ENCODE assay signal across 25 cellular contexts in the genomic region with DNA sequence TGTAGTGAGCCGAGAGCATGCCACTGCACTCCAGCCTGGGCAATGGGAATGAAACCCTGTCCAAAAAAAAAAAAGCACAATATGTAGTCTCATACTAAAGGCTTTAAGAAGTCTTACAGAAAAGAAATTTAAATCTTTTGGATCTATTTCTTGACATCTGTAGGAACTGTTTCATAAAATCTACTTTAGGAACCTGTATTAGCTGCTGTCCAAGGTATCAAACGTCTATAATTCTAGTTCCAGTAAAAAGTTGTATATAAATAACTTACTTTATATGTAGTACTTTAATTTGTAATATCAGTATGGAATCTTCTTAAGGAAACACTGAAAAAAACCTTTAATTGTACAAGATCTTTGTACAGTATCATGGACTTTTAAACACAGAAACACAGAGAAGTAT.
DNase-seq lines count a peak whose midpoint lies in the region; ATAC-seq, FAIRE-seq and TF ChIP-seq lines count a peak whose summit lies in the region.
"Had no signal": no experiment of that assay in that cellular context is flagged by ENCODE, and none has a peak within 500 bp of the region (broad histone marks: within the 10 kb centered on the region; RNA-seq: fewer than 3 reads in every experiment).

No MANE protein-coding gene starts in this region.

- H3K79me2 ChIP-seq in Karpas-422 (ENCODE audit: low read length): no peaks in the 10 kb centered on the region

- H3K27ac Mint-ChIP-seq in CD4-positive, alpha-beta T cell: no peak overlapping the region
- H3K27ac Mint-ChIP-seq: B cell; CD4-positive, alpha-beta memory T cell had no signal

- peaks cover 3 to 19% of the 10 kb centered on the region in 2 experiments; a peak in 2 of 3 replicates for H3K36me3 ChIP-seq in HEK293 (ENCODE audit: control insufficient read depth in 2 of 2, insufficient read depth in 1 of 2, low read length in 2 of 2)
- peaks cover 26% of the 10 kb centered on the region for H3K36me3 ChIP-seq in Karpas-422 (ENCODE audit: insufficient read depth, low read length)

- TF ChIP-seq EP300 in A549 (IDR thresholded peaks at IDR 0.05): no peak

- CTCF ChIA-PET in A549 (lab: Yijun Ruan, JAX) (no interaction called here), HEK293 (lab: Yijun Ruan, JAX) (no interaction called here)
- CTCF ChIA-PET in CD4-positive, alpha-beta T cell (lab: Charles Lee): no interaction called here

- H4K20me1 ChIP-seq in Karpas-422 (ENCODE audit: insufficient read depth, low read depth, low read length): no peaks in the 10 kb centered on the region
- H4K20me1 ChIP-seq: BLaER1 treated with 17β-estradiol and CSF1 and Interleukin-3, amounts not matched to agents 10 nM and 100 nM had no signal

- H3K4me2 ChIP-seq in A549 (no peak overlapping the region), Karpas-422 (ENCODE audit: low read depth, low read length, poor library complexity, severe bottlenecking) (no peak overlapping the region)
- H3K4me2 ChIP-seq: BLaER1 treated with 17β-estradiol and CSF1 and Interleukin-3, amounts not matched to agents 10 nM and 100 nM had no signal

- POLR2A ChIA-PET in A549 (lab: Yijun Ruan, JAX): no interaction called here
- POLR2A ChIA-PET in HEK293 (lab: Yijun Ruan, JAX): no interaction called here
- POLR2A ChIA-PET in CD4-positive, alpha-beta T cell (lab: Charles Lee): no interaction called here

- TF ChIP-seq CTCF in A549 (IDR thresholded peaks at IDR 0.05): no peak
- TF ChIP-seq CTCF in HEK293 (tag by site-specific recombination; IDR thresholded peaks at IDR 0.05): no peak
- no peak for TF ChIP-seq CTCF in CD4-positive, alpha-beta T cell (IDR thresholded peaks at IDR 0.05)

- H3K27ac ChIP-seq in A549: no peak overlapping the region
- no peak overlapping the region for H3K27ac ChIP-seq in HEK293 (ENCODE audit: extremely low read depth, low read depth, low read length)
- no peak overlapping the region for H3K27ac ChIP-seq in Karpas-422 (ENCODE audit: low read length)
- H3K27ac ChIP-seq in CD4-positive, alpha-beta T cell (ENCODE audit: low read depth, low read length): no peak overlapping the region
- H3K27ac ChIP-seq: BLaER1 treated with 17β-estradiol and CSF1 and Interleukin-3, amounts not matched to agents 10 nM and 100 nM; C4-2B had no signal

- no peak for TF ChIP-seq RAD21 in A549 (conservative IDR thresholded peaks at IDR 0.05 in 1 of 2, IDR thresholded peaks at IDR 0.05 in 1 of 2)

- no peaks in the 10 kb centered on the region for H3K27me3 ChIP-seq in Karpas-422 (ENCODE audit: low read length)
- H3K27me3 ChIP-seq in CD4-positive, alpha-beta T cell (ENCODE audit: control insufficient read depth, insufficient read depth, low read length): no peaks in the 10 kb centered on the region
- H3K27me3 ChIP-seq: BLaER1 treated with 17β-estradiol and CSF1 and Interleukin-3, amounts not matched to agents 10 nM and 100 nM had no signal

- H2AFZ ChIP-seq in Karpas-422 (ENCODE audit: low read length): no peak overlapping the region

- H3K9ac ChIP-seq in Karpas-422 (ENCODE audit: low read length): no peak overlapping the region
- H3K9ac ChIP-seq: BLaER1 treated with 17β-estradiol and CSF1 and Interleukin-3, amounts not matched to agents 10 nM and 100 nM had no signal

- no peak for TF ChIP-seq POLR2A in A549 (IDR thresholded peaks at IDR 0.05; ENCODE audit: low read length)

- H3K9me3 ChIP-seq in A549 (peaks cover 19% of the 10 kb centered on the region), HEK293 (ENCODE audit: control insufficient read depth, insufficient read depth, low read depth, low read length) (no peaks in the 10 kb centered on the region), Karpas-422 (ENCODE audit: low read length) (peaks cover 10% of the 10 kb centered on the region)
- H3K9me3 ChIP-seq in CD4-positive, alpha-beta T cell (ENCODE audit: control insufficient read depth, low read length): peaks cover 19% of the 10 kb centered on the region

- H3K9me3 Mint-ChIP-seq in CD4-positive, alpha-beta T cell: peaks cover 6% of the 10 kb centered on the region

- no peak for DNase-seq in A549 (ENCODE audit: low read depth in 1 of 2, low spot score in 1 of 2)
- DNase-seq in Karpas-422: peak; percentile 43
- DNase-seq in CD4-positive, alpha-beta T cell: no peak
- no peak for DNase-seq in LoVo (ENCODE audit: low spot score)
- no peak for DNase-seq in DMS53 treated with DMSO at 0.1 percent for 48 hours (lab: John Stamatoyannopoulos, UW; ENCODE audit: unreplicated experiment)
- DNase-seq in superior temporal gyrus (ENCODE audit: extremely low spot score): no peak
- DNase-seq: 8988T; AML-193; CD4-positive, alpha-beta memory T cell; CD8-positive, alpha-beta memory T cell; COR-L47; DMS 273 treated with DMSO at 0.1 percent for 48 hours; DMS153; DMS53; DMS79 treated with DMSO at 0.1 percent for 48 hours; GDM1 had no signal

- H3K4me3 Mint-ChIP-seq in CD4-positive, alpha-beta T cell: no peak overlapping the region
- H3K4me3 Mint-ChIP-seq: B cell; CD4-positive, alpha-beta memory T cell; CD8-positive, alpha-beta memory T cell had no signal

- intact Hi-C loops in CD4-positive, alpha-beta T cell (cut with DNase I, micrococcal nuclease): no loop called here

- no peaks in the 10 kb centered on the region for H3K9me2 ChIP-seq in Karpas-422 (replicated peaks; ENCODE audit: insufficient read depth, low read length)

- 82% methylated on average over 2 of the region's 2 CpGs for WGBS in A549 (ENCODE audit: missing lambda C conversion rate)

- peaks cover 98% of the 10 kb centered on the region for H3K36me3 Mint-ChIP-seq in CD4-positive, alpha-beta T cell (ENCODE audit: low read depth)

- no peak for ATAC-seq in A549
- ATAC-seq in CD4-positive, alpha-beta T cell (ENCODE audit: poor library complexity): no peak

- FAIRE-seq in A549 (lab: Jason Lieb, UNC) (no peak), G401.6 (lab: Jason Lieb, UNC) (peak; percentile 11)
- FAIRE-seq: A204.1, GM12878, GM12892, GM18507 had no signal

- H3K4me3 ChIP-seq in A549 (no peak overlapping the region), HEK293 (ENCODE audit: low read depth, low read length) (no peak overlapping the region), Karpas-422 (ENCODE audit: low read length) (no peak overlapping the region)
- H3K4me3 ChIP-seq: BLaER1 treated with 17β-estradiol and CSF1 and Interleukin-3, amounts not matched to agents 10 nM and 100 nM; GM12878 had no signal

- H3K4me1 ChIP-seq in A549: no peaks in the 10 kb centered on the region
- H3K4me1 ChIP-seq in HEK293 (ENCODE audit: control insufficient read depth, insufficient read depth, low read length): no peaks in the 10 kb centered on the region
- no peaks in the 10 kb centered on the region for H3K4me1 ChIP-seq in Karpas-422 (ENCODE audit: low read length)

- peaks cover 16% of the 10 kb centered on the region for H3K4me1 Mint-ChIP-seq in CD4-positive, alpha-beta T cell (ENCODE audit: low read depth)
- H3K4me1 Mint-ChIP-seq: B cell had no signal

- no peaks in the 10 kb centered on the region for H3K27me3 Mint-ChIP-seq in CD4-positive, alpha-beta T cell
- H3K27me3 Mint-ChIP-seq: B cell; CD4-positive, alpha-beta memory T cell; CD8-positive, alpha-beta memory T cell had no signal

TF ChIP-seq in A549, 52 proteins besides CTCF, POLR2A, EP300 and RAD21:
- TF ChIP-seq, protein P1, sequence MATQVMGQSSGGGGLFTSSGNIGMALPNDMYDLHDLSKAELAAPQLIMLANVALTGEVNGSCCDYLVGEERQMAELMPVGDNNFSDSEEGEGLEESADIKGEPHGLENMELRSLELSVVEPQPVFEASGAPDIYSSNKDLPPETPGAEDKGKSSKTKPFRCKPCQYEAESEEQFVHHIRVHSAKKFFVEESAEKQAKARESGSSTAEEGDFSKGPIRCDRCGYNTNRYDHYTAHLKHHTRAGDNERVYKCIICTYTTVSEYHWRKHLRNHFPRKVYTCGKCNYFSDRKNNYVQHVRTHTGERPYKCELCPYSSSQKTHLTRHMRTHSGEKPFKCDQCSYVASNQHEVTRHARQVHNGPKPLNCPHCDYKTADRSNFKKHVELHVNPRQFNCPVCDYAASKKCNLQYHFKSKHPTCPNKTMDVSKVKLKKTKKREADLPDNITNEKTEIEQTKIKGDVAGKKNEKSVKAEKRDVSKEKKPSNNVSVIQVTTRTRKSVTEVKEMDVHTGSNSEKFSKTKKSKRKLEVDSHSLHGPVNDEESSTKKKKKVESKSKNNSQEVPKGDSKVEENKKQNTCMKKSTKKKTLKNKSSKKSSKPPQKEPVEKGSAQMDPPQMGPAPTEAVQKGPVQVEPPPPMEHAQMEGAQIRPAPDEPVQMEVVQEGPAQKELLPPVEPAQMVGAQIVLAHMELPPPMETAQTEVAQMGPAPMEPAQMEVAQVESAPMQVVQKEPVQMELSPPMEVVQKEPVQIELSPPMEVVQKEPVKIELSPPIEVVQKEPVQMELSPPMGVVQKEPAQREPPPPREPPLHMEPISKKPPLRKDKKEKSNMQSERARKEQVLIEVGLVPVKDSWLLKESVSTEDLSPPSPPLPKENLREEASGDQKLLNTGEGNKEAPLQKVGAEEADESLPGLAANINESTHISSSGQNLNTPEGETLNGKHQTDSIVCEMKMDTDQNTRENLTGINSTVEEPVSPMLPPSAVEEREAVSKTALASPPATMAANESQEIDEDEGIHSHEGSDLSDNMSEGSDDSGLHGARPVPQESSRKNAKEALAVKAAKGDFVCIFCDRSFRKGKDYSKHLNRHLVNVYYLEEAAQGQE (IDR thresholded peaks at IDR 0.05): peak; percentile 77
- TF ChIP-seq ZC3H11A (IDR thresholded peaks at IDR 0.05): no peak

TF ChIP-seq in HEK293, 187 proteins besides CTCF, POLR2A, EP300 and RAD21 (continues in another document):
- TF ChIP-seq, protein P1 (tag by site-specific recombination; IDR thresholded peaks at IDR 0.05): peak; percentile 80
